1 cellular context compared by ENCODE assay signal in genomic region chr14:85576161-85576560, GRCh38.
TF ChIP-seq lines count a peak whose summit lies in the region.

No MANE protein-coding gene starts in this region.

TF ChIP-seq in endothelial cell of umbilical vein, 7 proteins besides CTCF, POLR2A, EP300 and RAD21:
- TF ChIP-seq POLR2AphosphoS5 (IDR thresholded peaks at IDR 0.05; ENCODE audit: insufficient read depth, low read depth, low read length) = no peak
- no peak for TF ChIP-seq MAX (IDR thresholded peaks at IDR 0.05; ENCODE audit: insufficient read depth, insufficient read length)
- TF ChIP-seq GATA2 (IDR thresholded peaks at IDR 0.05; ENCODE audit: insufficient read depth, insufficient read length, low read depth, low read length) = no peak
- TF ChIP-seq FOS (IDR thresholded peaks at IDR 0.05; ENCODE audit: borderline replicate concordance, insufficient read depth, low read length) = no peak
- no peak for TF ChIP-seq EZH2 (IDR thresholded peaks at IDR 0.05; ENCODE audit: borderline replicate concordance, low read depth, low read length, severe bottlenecking)
- TF ChIP-seq JUN (IDR thresholded peaks at IDR 0.05; ENCODE audit: borderline replicate concordance, insufficient read depth, insufficient read length, low read depth) = no peak
- no peak for TF ChIP-seq MYC (IDR thresholded peaks at IDR 0.05; ENCODE audit: low read depth, low read length)
